Comparison of ENCODE assay signal across 41 cellular contexts in genomic region chr11:4924239-4924638, GRCh38. TPM values are rescaled to one million over a fixed set of nuclear protein-coding genes. Genes with fewer than 3 reads are reported as not detected.
"Had no signal": no experiment of that assay in that cellular context is flagged by ENCODE, and none has a peak within 500 bp of the region (broad histone marks: within the 10 kb centered on the region; RNA-seq: fewer than 3 reads in every experiment).

Gene OR51G1 (minus strand): TSS chr11:4924339. CDS start chr11:4924339, 0 bp downstream.

- H3K4me3 Mint-ChIP-seq: activated naive CD4-positive, alpha-beta T cell treated with anti-CD3 and anti-CD28 coated beads for 36 hours; activated naive CD4-positive, alpha-beta T cell treated with anti-CD3 and anti-CD28 coated beads, Interleukin-2, amount 10 ng/mL, durations not matched to agents 7 days and 5 days; activated naive CD4-positive, alpha-beta T cell treated with anti-CD3 and anti-CD28 coated beads, Interleukin-2, amount 50 U/mL, for 24 hours; activated naive CD8-positive, alpha-beta T cell; activated naive CD8-positive, alpha-beta T cell treated with anti-CD3 and anti-CD28 coated beads for 36 hours; activated naive CD8-positive, alpha-beta T cell treated with anti-CD3 and anti-CD28 coated beads, Interleukin-2, amount 10 ng/mL, durations not matched to agents 7 days and 5 days; activated naive CD8-positive, alpha-beta T cell treated with anti-CD3 and anti-CD28 coated beads, Interleukin-2, amount 50 U/mL, for 24 hours; activated T-cell treated with anti-CD3 and anti-CD28 coated beads, Interleukin-2, amount 50 U/mL, for 24 hours; activated T-cell treated with anti-CD3 and anti-CD28 coated beads, Interleukin-2, amount 50 U/mL, for 4 hours; activated T-cell treated with anti-CD3 and anti-CD28 coated beads, Interleukin-2, amount 50 U/mL, for 72 hours; activated T-helper 1 cell treated with anti-CD3 and anti-CD28 coated beads, Interleukin-12 subunit alpha, Interleukin-12 subunit beta, Interleukin-2, Interleukin-4 antibody, amounts not matched to agents 30 ng/mL and 10 ng/mL and 1 ng/mL, durations not matched to agents 14 hours and 24 hours and 36 hours; activated T-helper 17 cell treated with anti-CD3 and anti-CD28 coated beads, Interleukin-2, amount 50 U/mL, for 72 hours; brain; central memory CD8-positive, alpha-beta T cell had no signal

- H3K36me3 Mint-ChIP-seq: activated naive CD4-positive, alpha-beta T cell treated with anti-CD3 and anti-CD28 coated beads, Interleukin-2, amount 10 ng/mL, durations not matched to agents 7 days and 5 days; activated naive CD4-positive, alpha-beta T cell treated with anti-CD3 and anti-CD28 coated beads, Interleukin-2, amount 50 U/mL, for 24 hours; activated naive CD4-positive, alpha-beta T cell treated with anti-CD3 and anti-CD28 coated beads, Interleukin-2, amount 50 U/mL, for 72 hours; activated naive CD8-positive, alpha-beta T cell; activated naive CD8-positive, alpha-beta T cell treated with anti-CD3 and anti-CD28 coated beads for 36 hours; activated naive CD8-positive, alpha-beta T cell treated with anti-CD3 and anti-CD28 coated beads, Interleukin-2, amount 10 ng/mL, durations not matched to agents 7 days and 5 days; brain had no signal

- H3K27ac Mint-ChIP-seq: activated naive CD4-positive, alpha-beta T cell treated with anti-CD3 and anti-CD28 coated beads for 36 hours; activated naive CD4-positive, alpha-beta T cell treated with anti-CD3 and anti-CD28 coated beads, Interleukin-2, amount 10 ng/mL, durations not matched to agents 7 days and 5 days; activated naive CD4-positive, alpha-beta T cell treated with anti-CD3 and anti-CD28 coated beads, Interleukin-2, amount 50 U/mL, for 24 hours; activated naive CD4-positive, alpha-beta T cell treated with anti-CD3 and anti-CD28 coated beads, Interleukin-2, amount 50 U/mL, for 72 hours; activated naive CD8-positive, alpha-beta T cell; activated naive CD8-positive, alpha-beta T cell treated with anti-CD3 and anti-CD28 coated beads for 36 hours; activated naive CD8-positive, alpha-beta T cell treated with anti-CD3 and anti-CD28 coated beads, Interleukin-2, amount 10 ng/mL, durations not matched to agents 7 days and 5 days; activated naive CD8-positive, alpha-beta T cell treated with anti-CD3 and anti-CD28 coated beads, Interleukin-2, amount 50 U/mL, for 24 hours; activated T-cell treated with anti-CD3 and anti-CD28 coated beads, Interleukin-2, amount 50 U/mL, for 24 hours; activated T-cell treated with anti-CD3 and anti-CD28 coated beads, Interleukin-2, amount 50 U/mL, for 72 hours; activated T-helper 1 cell treated with anti-CD3 and anti-CD28 coated beads, Interleukin-12 subunit alpha, Interleukin-12 subunit beta, Interleukin-2, Interleukin-4 antibody, amounts not matched to agents 30 ng/mL and 10 ng/mL and 1 ng/mL, durations not matched to agents 14 hours and 24 hours and 36 hours; activated T-helper 17 cell treated with anti-CD3 and anti-CD28 coated beads, Interleukin-2, amount 50 U/mL, for 72 hours; activated T-helper 2 cell treated with anti-CD3 and anti-CD28 coated beads, Interferon-gamma antibody, Interleukin-2, Interleukin-4, amounts not matched to agents 10 μg/mL and 5 μg/mL and 100 μg/mL, durations not matched to agents 14 hours and 24 hours and 36 hours; brain had no signal

- DNase-seq: activated effector memory CD4-positive, alpha-beta T cell treated with anti-CD3 and anti-CD28 coated beads, Interleukin-2, amount 50 U/mL, for 16 hours; activated effector memory CD4-positive, alpha-beta T cell treated with Interleukin-2 at 50 U/mL for 16 hours; activated gamma-delta T cell; activated naive CD4-positive, alpha-beta T cell; activated naive CD4-positive, alpha-beta T cell treated with anti-CD3 and anti-CD28 coated beads for 36 hours; activated naive CD4-positive, alpha-beta T cell treated with anti-CD3 and anti-CD28 coated beads, Interleukin-2, amount 10 ng/mL, durations not matched to agents 7 days and 5 days; activated naive CD4-positive, alpha-beta T cell treated with anti-CD3 and anti-CD28 coated beads, Interleukin-2, amount 50 U/mL, for 16 hours; activated naive CD4-positive, alpha-beta T cell treated with Interleukin-2 at 50 U/mL for 16 hours; activated naive CD8-positive, alpha-beta T cell treated with anti-CD3 and anti-CD28 coated beads for 36 hours; activated naive CD8-positive, alpha-beta T cell treated with anti-CD3 and anti-CD28 coated beads, Interleukin-2, amount 10 ng/mL, durations not matched to agents 7 days and 5 days; activated naive CD8-positive, alpha-beta T cell treated with anti-CD3 and anti-CD28 coated beads, Interleukin-2, amount 50 U/mL, for 24 hours; activated T-cell treated with anti-CD3 and anti-CD28 coated beads, Interleukin-2, amount 50 U/mL, for 1 hour; activated T-cell treated with anti-CD3 and anti-CD28 coated beads, Interleukin-2, amount 50 U/mL, for 24 hours; activated T-cell treated with anti-CD3 and anti-CD28 coated beads, Interleukin-2, amount 50 U/mL, for 4 hours; activated T-cell treated with anti-CD3 and anti-CD28 coated beads, Interleukin-2, amount 50 U/mL, for 48 hours; activated T-cell treated with anti-CD3 and anti-CD28 coated beads, Interleukin-2, amount 50 U/mL, for 72 hours; adrenal gland; amniotic stem cell; amygdala; anterior cingulate cortex; aorta; body of pancreas; brain microvascular endothelial cell; central memory CD4-positive, alpha-beta T cell; cerebellar nuclear complex had no signal

- H3K27me3 Mint-ChIP-seq: activated naive CD4-positive, alpha-beta T cell treated with anti-CD3 and anti-CD28 coated beads, Interleukin-2, amount 10 ng/mL, durations not matched to agents 7 days and 5 days; activated naive CD8-positive, alpha-beta T cell treated with anti-CD3 and anti-CD28 coated beads, Interleukin-2, amount 10 ng/mL, durations not matched to agents 7 days and 5 days; activated naive CD8-positive, alpha-beta T cell treated with anti-CD3 and anti-CD28 coated beads, Interleukin-2, amount 50 U/mL, for 24 hours; central memory CD8-positive, alpha-beta T cell had no signal

- H3K4me1 Mint-ChIP-seq: activated naive CD4-positive, alpha-beta T cell treated with anti-CD3 and anti-CD28 coated beads, Interleukin-2, amount 10 ng/mL, durations not matched to agents 7 days and 5 days; activated naive CD4-positive, alpha-beta T cell treated with anti-CD3 and anti-CD28 coated beads, Interleukin-2, amount 50 U/mL, for 24 hours; activated naive CD8-positive, alpha-beta T cell treated with anti-CD3 and anti-CD28 coated beads for 36 hours; activated naive CD8-positive, alpha-beta T cell treated with anti-CD3 and anti-CD28 coated beads, Interleukin-2, amount 10 ng/mL, durations not matched to agents 7 days and 5 days; activated naive CD8-positive, alpha-beta T cell treated with anti-CD3 and anti-CD28 coated beads, Interleukin-2, amount 50 U/mL, for 24 hours; activated T-helper 17 cell treated with anti-CD3 and anti-CD28 coated beads, Interleukin-2, amount 50 U/mL, for 72 hours; brain; central memory CD8-positive, alpha-beta T cell had no signal

- H3K9me3 Mint-ChIP-seq: activated naive CD4-positive, alpha-beta T cell treated with anti-CD3 and anti-CD28 coated beads for 36 hours; activated naive CD4-positive, alpha-beta T cell treated with anti-CD3 and anti-CD28 coated beads, Interleukin-2, amount 10 ng/mL, durations not matched to agents 7 days and 5 days; activated naive CD4-positive, alpha-beta T cell treated with anti-CD3 and anti-CD28 coated beads, Interleukin-2, amount 50 U/mL, for 24 hours; activated naive CD8-positive, alpha-beta T cell treated with anti-CD3 and anti-CD28 coated beads for 36 hours; activated naive CD8-positive, alpha-beta T cell treated with anti-CD3 and anti-CD28 coated beads, Interleukin-2, amount 50 U/mL, for 24 hours; activated T-cell treated with anti-CD3 and anti-CD28 coated beads, Interleukin-2, amount 50 U/mL, for 24 hours; activated T-cell treated with anti-CD3 and anti-CD28 coated beads, Interleukin-2, amount 50 U/mL, for 4 hours; activated T-helper 1 cell treated with anti-CD3 and anti-CD28 coated beads, Interleukin-12 subunit alpha, Interleukin-12 subunit beta, Interleukin-2, Interleukin-4 antibody, amounts not matched to agents 30 ng/mL and 10 ng/mL and 1 ng/mL, durations not matched to agents 14 hours and 24 hours and 36 hours; activated T-helper 17 cell treated with anti-CD3 and anti-CD28 coated beads, Interleukin-2, amount 50 U/mL, for 72 hours; activated T-helper 2 cell treated with anti-CD3 and anti-CD28 coated beads, Interferon-gamma antibody, Interleukin-2, Interleukin-4, amounts not matched to agents 10 μg/mL and 5 μg/mL and 100 μg/mL, durations not matched to agents 14 hours and 24 hours and 36 hours; central memory CD8-positive, alpha-beta T cell had no signal

RNA-seq across cellular contexts. Expression of gene OR51G1, which starts in this region (rescaled TPM):
- total RNA-seq: activated naive CD4-positive, alpha-beta T cell treated with anti-CD3 and anti-CD28 coated beads for 36 hours; activated naive CD4-positive, alpha-beta T cell treated with anti-CD3 and anti-CD28 coated beads, Interleukin-2, amount 50 U/mL, for 72 hours; activated naive CD8-positive, alpha-beta T cell treated with anti-CD3 and anti-CD28 coated beads for 36 hours; activated naive CD8-positive, alpha-beta T cell treated with anti-CD3 and anti-CD28 coated beads, Interleukin-2, amount 10 ng/mL, durations not matched to agents 7 days and 5 days; activated T-cell treated with anti-CD3 and anti-CD28 coated beads, Interleukin-2, amount 50 U/mL, for 4 hours; activated T-cell treated with anti-CD3 and anti-CD28 coated beads, Interleukin-2, amount 50 U/mL, for 72 hours; activated T-helper 1 cell treated with anti-CD3 and anti-CD28 coated beads, Interleukin-12 subunit alpha, Interleukin-12 subunit beta, Interleukin-2, Interleukin-4 antibody, amounts not matched to agents 30 ng/mL and 10 ng/mL and 1 ng/mL, durations not matched to agents 14 hours and 24 hours and 36 hours; activated T-helper 17 cell treated with anti-CD3 and anti-CD28 coated beads, Interleukin-2, amount 50 U/mL, for 72 hours; activated T-helper 2 cell treated with anti-CD3 and anti-CD28 coated beads, Interferon-gamma antibody, Interleukin-2, Interleukin-4, amounts not matched to agents 10 μg/mL and 5 μg/mL and 100 μg/mL, durations not matched to agents 14 hours and 24 hours and 36 hours; adrenal gland; aorta; ascending aorta; astrocyte; body of pancreas; breast epithelium; bronchial epithelial cell; cardiac muscle cell; cardiac septum; cerebellum; chondrocyte had no signal
